ENCODE assay signal across 9 cellular contexts in genomic region chr4:1201851-1202525, GRCh38. TPM values are rescaled to one million over a fixed set of nuclear protein-coding genes. Genes with fewer than 3 reads are reported as not detected.
DNase-seq lines count a peak whose midpoint lies in the region; ATAC-seq and TF ChIP-seq lines count a peak whose summit lies in the region.
"Had no signal": no experiment of that assay in that cellular context is flagged by ENCODE, and none has a peak within 500 bp of the region (broad histone marks: within the 10 kb centered on the region; RNA-seq: fewer than 3 reads in every experiment).

No MANE protein-coding gene starts in this region.

- CTCF ChIA-PET in activated CD4-positive, alpha-beta memory T cell treated with anti-CD3 and anti-CD28 coated beads for 36 hours (lab: Charles Lee): interaction anchor here (1.2 to 3.5 kb wide), 2 partner anchors 35 to 66 kb away, joined by 4 to 13 read pairs; no protein-coding TSS in a partner anchor

- no peaks in the 10 kb centered on the region for H3K27me3 Mint-ChIP-seq in activated CD4-positive, alpha-beta memory T cell treated with anti-CD3 and anti-CD28 coated beads for 36 hours

- H3K27ac ChIP-seq in esophagus squamous epithelium: peak overlapping the region; percentile 60 to 93 (median 82)
- H3K27ac ChIP-seq in vagina: peak overlapping the region; percentile 86

- POLR2A ChIA-PET in activated CD4-positive, alpha-beta memory T cell treated with anti-CD3 and anti-CD28 coated beads for 36 hours (lab: Charles Lee): interaction anchor here (0.6 to 2.2 kb wide), 10 partner anchors 18 to 66 kb away, joined by 3 to 8 read pairs (median 4); no protein-coding TSS in a partner anchor

- H3K9me3 ChIP-seq in esophagus squamous epithelium (no peaks in the 10 kb centered on the region), vagina (no peaks in the 10 kb centered on the region)

- no peak for TF ChIP-seq CTCF in esophagus squamous epithelium (IDR thresholded peaks at IDR 0.05)
- no peak for TF ChIP-seq CTCF in vagina (IDR thresholded peaks at IDR 0.05)
- no peak for TF ChIP-seq CTCF in GM13976 (IDR thresholded peaks at IDR 0.05; ENCODE audit: borderline replicate concordance, control extremely low read depth, extremely low read depth, insufficient read depth, missing control alignments)

- ATAC-seq in HG03354 (IDR thresholded peaks at IDR 0.05; ENCODE audit: poor library complexity, severe bottlenecking, unreplicated experiment) (peak; percentile 48), sciatic nerve (peak; percentile 3)
- ATAC-seq: HCT116 had no signal

- in situ Hi-C loops in GM13976 (cut with MboI; ENCODE audit: low sequenced_read_pairs, unreplicated experiment): no loop called here

- H3K27ac Mint-ChIP-seq in activated CD4-positive, alpha-beta memory T cell treated with anti-CD3 and anti-CD28 coated beads for 36 hours: peak overlapping the region; percentile 97

- intact Hi-C loops in activated CD4-positive, alpha-beta memory T cell treated with anti-CD3 and anti-CD28 coated beads for 36 hours (cut with micrococcal nuclease): loop anchor here (1.0 to 5.0 kb wide), 6 partner anchors 15 to 323 kb away; partner anchors contain the start of gene CTBP1
- intact Hi-C loops in esophagus squamous epithelium (cut with DNase I): no loop called here
- intact Hi-C loops in sciatic nerve (cut with DNase I): no loop called here
- intact Hi-C loops in vagina (cut with DNase I): no loop called here

- H3K9me3 Mint-ChIP-seq in activated CD4-positive, alpha-beta memory T cell treated with anti-CD3 and anti-CD28 coated beads for 36 hours: no peaks in the 10 kb centered on the region

- TF ChIP-seq POLR2A in esophagus squamous epithelium (IDR thresholded peaks at IDR 0.05) (peak in 1 of 4 donors; percentile 53), vagina (IDR thresholded peaks at IDR 0.05) (peak in 1 of 2 donors; percentile 3)

- H3K4me3 ChIP-seq in esophagus squamous epithelium (peak overlapping the region in 2 of 4 donors; percentile 41 to 47), vagina (no peak overlapping the region)

- H3K27me3 ChIP-seq in esophagus squamous epithelium (peaks cover 0 to 9% (median 0%) of the 10 kb centered on the region in 4 donors), vagina (no peaks in the 10 kb centered on the region)

- H3K36me3 ChIP-seq in esophagus squamous epithelium: no peaks in the 10 kb centered on the region
- no peaks in the 10 kb centered on the region for H3K36me3 ChIP-seq in vagina

- peaks cover 2% of the 10 kb centered on the region for H3K36me3 Mint-ChIP-seq in activated CD4-positive, alpha-beta memory T cell treated with anti-CD3 and anti-CD28 coated beads for 36 hours

- H3K4me1 Mint-ChIP-seq in activated CD4-positive, alpha-beta memory T cell treated with anti-CD3 and anti-CD28 coated beads for 36 hours (ENCODE audit: low read depth): peaks cover 33% of the 10 kb centered on the region

- DNase-seq in GM04503 (ENCODE audit: low read depth) (peak; percentile 51), esophagus squamous epithelium (lab: John Stamatoyannopoulos, UW) (peak; percentile 49), sciatic nerve (ENCODE audit: low spot score) (peak; percentile 60), vagina (ENCODE audit: extremely low spot score in 2 of 2) (peak in 1 of 2 donors; percentile 96), GM13976 (ENCODE audit: low spot score) (no peak), H4 (ENCODE audit: low spot score) (no peak)
- peak; percentile 91 for DNase-seq in activated CD4-positive, alpha-beta memory T cell treated with anti-CD3 and anti-CD28 coated beads for 36 hours

- WGBS in esophagus squamous epithelium, 2 donors: 64 to 71% methylated on average over 21 to 25 of the region's 26 CpGs

- peaks cover 18 to 76% (median 27%) of the 10 kb centered on the region in 3 donors for H3K4me1 ChIP-seq in esophagus squamous epithelium
- H3K4me1 ChIP-seq in vagina: peaks cover 71% of the 10 kb centered on the region

- H3K4me3 Mint-ChIP-seq in activated CD4-positive, alpha-beta memory T cell treated with anti-CD3 and anti-CD28 coated beads for 36 hours: peak overlapping the region; percentile 67

RNA-seq across cellular contexts. Expression of gene SPON2, which starts 29.6 kb away (rescaled TPM):
- 1 to 10 TPM; 9.0 to 9.5 TPM for total RNA-seq in activated CD4-positive, alpha-beta memory T cell treated with anti-CD3 and anti-CD28 coated beads for 36 hours
- total RNA-seq in esophagus squamous epithelium (10 to 100 TPM; 14.5 to 53.4 (median 21.3) TPM), sciatic nerve (35.6 TPM), vagina (72.2 TPM)
- 4.5 and 12.0 TPM in 2 replicates for total RNA-seq in H4 (2014; rRNA removed; shearing (Covaris generic))

RNA-seq across cellular contexts. Expression of gene CTBP1, which starts 46.9 kb away (rescaled TPM):
- 100 to 1,000 TPM; 154 to 162 TPM for total RNA-seq in activated CD4-positive, alpha-beta memory T cell treated with anti-CD3 and anti-CD28 coated beads for 36 hours
- total RNA-seq in esophagus squamous epithelium (100 to 1,000 TPM in 3 of 4 donors, 10 to 100 TPM in 1; 72.2 to 121 (median 113) TPM), sciatic nerve (143 TPM), vagina (93.1 TPM)
- 81.0 and 106 TPM in 2 replicates for total RNA-seq in H4 (2014; rRNA removed; shearing (Covaris generic))

Comparison
In these comparisons a context has a peak if more than half of its experiments do, and no peak if none do; other contexts are left out.
1. DNase-seq: peak in GM04503 (single experiment), activated CD4-positive, alpha-beta memory T cell treated with anti-CD3 and anti-CD28 coated beads for 36 hours (single experiment), esophagus squamous epithelium (single experiment) and sciatic nerve (single experiment); none in GM13976 (single experiment) and H4 (single experiment).